In the genomic region with DNA sequence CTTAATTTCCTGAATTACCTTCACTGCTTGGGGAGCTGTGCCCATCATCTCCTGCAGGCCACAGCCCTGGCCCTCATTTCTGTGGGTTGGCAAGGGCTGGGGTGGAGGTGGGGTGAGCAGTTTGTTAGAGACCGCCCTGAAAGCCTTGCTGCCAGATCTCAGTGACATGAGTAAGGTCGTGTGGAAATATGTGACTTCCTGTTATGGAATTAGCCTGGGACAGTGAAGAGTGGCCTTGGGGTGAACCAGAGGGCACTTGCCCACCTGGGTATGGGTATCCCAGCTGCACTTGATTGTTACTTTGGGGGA, we compare ENCODE assay signal across 1 cellular context.
TF ChIP-seq lines count a peak whose summit lies in the region.

No MANE protein-coding gene starts in this region.

TF ChIP-seq in WTC11, 78 proteins besides CTCF, POLR2A, EP300 and RAD21 (continued from another document):
- TF ChIP-seq, protein P1, sequence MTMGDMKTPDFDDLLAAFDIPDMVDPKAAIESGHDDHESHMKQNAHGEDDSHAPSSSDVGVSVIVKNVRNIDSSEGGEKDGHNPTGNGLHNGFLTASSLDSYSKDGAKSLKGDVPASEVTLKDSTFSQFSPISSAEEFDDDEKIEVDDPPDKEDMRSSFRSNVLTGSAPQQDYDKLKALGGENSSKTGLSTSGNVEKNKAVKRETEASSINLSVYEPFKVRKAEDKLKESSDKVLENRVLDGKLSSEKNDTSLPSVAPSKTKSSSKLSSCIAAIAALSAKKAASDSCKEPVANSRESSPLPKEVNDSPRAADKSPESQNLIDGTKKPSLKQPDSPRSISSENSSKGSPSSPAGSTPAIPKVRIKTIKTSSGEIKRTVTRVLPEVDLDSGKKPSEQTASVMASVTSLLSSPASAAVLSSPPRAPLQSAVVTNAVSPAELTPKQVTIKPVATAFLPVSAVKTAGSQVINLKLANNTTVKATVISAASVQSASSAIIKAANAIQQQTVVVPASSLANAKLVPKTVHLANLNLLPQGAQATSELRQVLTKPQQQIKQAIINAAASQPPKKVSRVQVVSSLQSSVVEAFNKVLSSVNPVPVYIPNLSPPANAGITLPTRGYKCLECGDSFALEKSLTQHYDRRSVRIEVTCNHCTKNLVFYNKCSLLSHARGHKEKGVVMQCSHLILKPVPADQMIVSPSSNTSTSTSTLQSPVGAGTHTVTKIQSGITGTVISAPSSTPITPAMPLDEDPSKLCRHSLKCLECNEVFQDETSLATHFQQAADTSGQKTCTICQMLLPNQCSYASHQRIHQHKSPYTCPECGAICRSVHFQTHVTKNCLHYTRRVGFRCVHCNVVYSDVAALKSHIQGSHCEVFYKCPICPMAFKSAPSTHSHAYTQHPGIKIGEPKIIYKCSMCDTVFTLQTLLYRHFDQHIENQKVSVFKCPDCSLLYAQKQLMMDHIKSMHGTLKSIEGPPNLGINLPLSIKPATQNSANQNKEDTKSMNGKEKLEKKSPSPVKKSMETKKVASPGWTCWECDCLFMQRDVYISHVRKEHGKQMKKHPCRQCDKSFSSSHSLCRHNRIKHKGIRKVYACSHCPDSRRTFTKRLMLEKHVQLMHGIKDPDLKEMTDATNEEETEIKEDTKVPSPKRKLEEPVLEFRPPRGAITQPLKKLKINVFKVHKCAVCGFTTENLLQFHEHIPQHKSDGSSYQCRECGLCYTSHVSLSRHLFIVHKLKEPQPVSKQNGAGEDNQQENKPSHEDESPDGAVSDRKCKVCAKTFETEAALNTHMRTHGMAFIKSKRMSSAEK (CRISPR knock-in tag; IDR thresholded peaks at IDR 0.05; ENCODE audit: borderline replicate concordance), result no peak
